ENCODE assay signal across 8 cellular contexts in the genomic region with DNA sequence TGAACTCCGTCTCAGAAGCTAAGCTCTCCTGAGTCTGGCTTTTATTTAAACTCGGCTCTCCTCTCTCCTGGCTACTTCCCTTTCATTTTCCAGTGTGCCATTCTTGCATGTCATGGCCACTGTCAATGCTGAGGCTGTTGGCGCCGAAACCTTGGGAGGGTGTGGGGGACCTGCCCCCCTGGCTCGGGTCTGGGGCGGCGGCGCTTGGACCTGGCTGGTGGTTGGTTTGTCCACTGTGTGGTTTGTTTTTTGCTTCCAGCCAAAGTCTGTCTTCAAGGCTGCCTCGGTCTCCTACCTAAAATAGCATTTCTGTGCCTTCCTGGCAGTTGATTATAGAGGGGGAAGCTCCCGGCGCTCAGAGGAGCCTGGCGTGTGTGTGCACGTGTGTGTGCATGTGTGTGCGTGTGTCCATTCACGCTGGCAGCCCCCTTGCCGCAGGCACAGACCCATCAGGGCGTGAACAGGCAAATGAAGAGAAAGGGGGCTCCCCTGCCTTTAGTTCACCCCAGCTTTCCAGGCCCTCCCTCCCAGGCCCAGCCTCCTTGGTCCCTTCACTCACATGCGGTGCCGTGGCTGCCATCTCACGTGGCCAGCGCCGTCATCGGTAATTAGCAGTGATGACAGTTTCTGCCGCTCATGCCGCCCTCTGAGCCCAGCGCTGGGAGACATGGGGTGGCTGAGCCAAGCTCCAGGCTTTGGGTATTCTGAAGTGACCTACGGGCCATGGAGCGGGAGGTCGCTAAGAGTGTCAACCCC.
A peak's percentile ranks its signal among the peaks of the same experiment; 100 is the strongest.
DNase-seq lines count a peak whose midpoint lies in the region; ATAC-seq and TF ChIP-seq lines count a peak whose summit lies in the region.

No MANE protein-coding gene starts in this region.

- H3K4me3 ChIP-seq in CD8-positive, alpha-beta memory T cell (ENCODE audit: low read length), result no peak overlapping the region
- peak overlapping the region; percentile 33 for H3K4me3 ChIP-seq in lower leg skin (ENCODE audit: low read depth, poor library complexity, severe bottlenecking)

- ATAC-seq in activated naive CD8-positive, alpha-beta T cell treated with anti-CD3 and anti-CD28 coated beads, Interleukin-2, amount 50 U/mL, for 24 hours, result no peak
- ATAC-seq in GM21526 (IDR thresholded peaks at IDR 0.05; ENCODE audit: low FRiP score, unreplicated experiment), result no peak
- ATAC-seq in GM21390 (IDR thresholded peaks at IDR 0.05; ENCODE audit: unreplicated experiment), result no peak
- no peak for ATAC-seq in GM19452 (IDR thresholded peaks at IDR 0.05; ENCODE audit: unreplicated experiment)

- H3K27me3 Mint-ChIP-seq in CD8-positive, alpha-beta memory T cell, result peaks cover 0 to 5% of the 10 kb centered on the region in 2 donors
- no peaks in the 10 kb centered on the region for H3K27me3 Mint-ChIP-seq in activated naive CD8-positive, alpha-beta T cell treated with anti-CD3 and anti-CD28 coated beads, Interleukin-2, amount 50 U/mL, for 24 hours

- H3K4me3 Mint-ChIP-seq in CD8-positive, alpha-beta memory T cell, result peak overlapping the region in 2 of 7 donors; percentile 8 to 36
- peak overlapping the region; percentile 44 for H3K4me3 Mint-ChIP-seq in activated naive CD8-positive, alpha-beta T cell treated with anti-CD3 and anti-CD28 coated beads, Interleukin-2, amount 50 U/mL, for 24 hours

- peaks cover 32 to 45% (median 35%) of the 10 kb centered on the region in 3 donors for H3K4me1 Mint-ChIP-seq in CD8-positive, alpha-beta memory T cell
- peaks cover 58% of the 10 kb centered on the region for H3K4me1 Mint-ChIP-seq in activated naive CD8-positive, alpha-beta T cell treated with anti-CD3 and anti-CD28 coated beads, Interleukin-2, amount 50 U/mL, for 24 hours

- WGBS in lower leg skin, 2 donors, result 11 to 21% methylated on average over 21 to 28 of the region's 29 CpGs

- no peaks in the 10 kb centered on the region for H3K9me3 ChIP-seq in CD8-positive, alpha-beta memory T cell (ENCODE audit: low read length)

- TF ChIP-seq CTCF in lower leg skin (IDR thresholded peaks at IDR 0.05), result no peak

- intact Hi-C loops in lower leg skin (cut with DNase I; ENCODE audit: low total_unique reads), result no loop called here

- POLR2A ChIA-PET in CD8-positive, alpha-beta memory T cell (lab: Charles Lee), result no interaction called here

- no peaks in the 10 kb centered on the region for H3K27me3 ChIP-seq in CD8-positive, alpha-beta memory T cell (ENCODE audit: insufficient read depth, low read length, poor library complexity, severe bottlenecking)

- DNase-seq in CD8-positive, alpha-beta memory T cell, result peak in 1 of 5 donors; percentile 39
- DNase-seq in HK-2 (ENCODE audit: unreplicated experiment) (peak; percentile 38), lower leg skin (ENCODE audit: low spot score in 2 of 2) (peak; percentile 82 to 96)
- no peak for DNase-seq in activated naive CD8-positive, alpha-beta T cell treated with anti-CD3 and anti-CD28 coated beads, Interleukin-2, amount 50 U/mL, for 24 hours
- no peak for DNase-seq in stimulated activated naive CD4-positive, alpha-beta T cell (lab: John Stamatoyannopoulos, UW)

- H3K36me3 Mint-ChIP-seq in CD8-positive, alpha-beta memory T cell, result no peaks in the 10 kb centered on the region
- H3K36me3 Mint-ChIP-seq in activated naive CD8-positive, alpha-beta T cell treated with anti-CD3 and anti-CD28 coated beads, Interleukin-2, amount 50 U/mL, for 24 hours (ENCODE audit: low read depth), result no peaks in the 10 kb centered on the region

- CTCF ChIA-PET in CD8-positive, alpha-beta memory T cell (lab: Charles Lee), result interaction anchor here (0.8 kb wide), 1 partner anchor 109 kb away, joined by 3 read pairs; no protein-coding TSS in a partner anchor

- H3K27ac Mint-ChIP-seq in CD8-positive, alpha-beta memory T cell, result peak overlapping the region in 1 of 8 donors; percentile 24
- H3K27ac Mint-ChIP-seq in activated naive CD8-positive, alpha-beta T cell treated with anti-CD3 and anti-CD28 coated beads, Interleukin-2, amount 50 U/mL, for 24 hours, result no peak overlapping the region

- H3K36me3 ChIP-seq in CD8-positive, alpha-beta memory T cell (ENCODE audit: insufficient read depth, low read length), result no peaks in the 10 kb centered on the region

- H3K4me1 ChIP-seq in CD8-positive, alpha-beta memory T cell (ENCODE audit: insufficient read depth, low read length), result peaks cover 37% of the 10 kb centered on the region

- TF ChIP-seq POLR2A in lower leg skin (IDR thresholded peaks at IDR 0.05), result no peak

- peak overlapping the region; percentile 60 for H3K27ac ChIP-seq in CD8-positive, alpha-beta memory T cell (ENCODE audit: low read depth, low read length)

- no peaks in the 10 kb centered on the region for H3K9me3 Mint-ChIP-seq in CD8-positive, alpha-beta memory T cell
- no peaks in the 10 kb centered on the region for H3K9me3 Mint-ChIP-seq in activated naive CD8-positive, alpha-beta T cell treated with anti-CD3 and anti-CD28 coated beads, Interleukin-2, amount 50 U/mL, for 24 hours

Comparison
In these comparisons a context has a peak if more than half of its experiments do, and no peak if none do; other contexts are left out.
1. DNase-seq: peak in HK-2 (single experiment) and lower leg skin (2 of 2); none in activated naive CD8-positive, alpha-beta T cell treated with anti-CD3 and anti-CD28 coated beads, Interleukin-2, amount 50 U/mL, for 24 hours (single experiment) and stimulated activated naive CD4-positive, alpha-beta T cell (0 of 6).